28 cellular contexts compared by ENCODE assay signal in genomic region chr2:65374555-65374954, GRCh38. TPM values are rescaled to one million over a fixed set of nuclear protein-coding genes. Genes with fewer than 3 reads are reported as not detected.
A peak's percentile ranks its signal among the peaks of the same experiment; 100 is the strongest.
DNase-seq lines count a peak whose midpoint lies in the region; ATAC-seq and TF ChIP-seq lines count a peak whose summit lies in the region.
"Had no signal": no experiment of that assay in that cellular context is flagged by ENCODE, and none has a peak within 500 bp of the region (broad histone marks: within the 10 kb centered on the region; RNA-seq: fewer than 3 reads in every experiment).

No MANE protein-coding gene starts in this region.

- H3K4me3 ChIP-seq in SU-DHL-6 (ENCODE audit: insufficient read depth, low read length, poor library complexity, severe bottlenecking): no peak overlapping the region
- no peak overlapping the region for H3K4me3 ChIP-seq in mesenchymal stem cell (ENCODE audit: insufficient read depth in 1 of 2, low read depth in 1 of 2, low read length in 2 of 2)
- H3K4me3 ChIP-seq: SJSA1, tibial nerve had no signal

- peaks cover 16% of the 10 kb centered on the region for H3K4me1 ChIP-seq in mesenchymal stem cell (ENCODE audit: control insufficient read depth, insufficient read depth, low read depth, low read length)

- TF ChIP-seq CTCF in C4-2B (conservative IDR thresholded peaks at IDR 0.05) (no peak), SU-DHL-6 (IDR thresholded peaks at IDR 0.05; ENCODE audit: insufficient read depth, low read length, poor library complexity, severe bottlenecking) (no peak)

- WGBS in mesenchymal stem cell: 68% methylated on average over 2 of the region's 3 CpGs

- no peak overlapping the region for H4K8ac ChIP-seq in mesenchymal stem cell (ENCODE audit: low read length)

- no peak overlapping the region for H2BK5ac ChIP-seq in mesenchymal stem cell (ENCODE audit: low read depth, low read length, poor library complexity, severe bottlenecking)

- H2BK120ac ChIP-seq in mesenchymal stem cell (ENCODE audit: low read depth, low read length): no peak overlapping the region

- DNase-seq in mesenchymal stem cell (no peak), islet precursor cell (no peak), NCI-H1105 (lab: John Stamatoyannopoulos, UW) (no peak)
- no peak for DNase-seq in stimulated activated naive CD4-positive, alpha-beta T cell treated with Interleukin-2 at 50 U/mL for 16 hours (lab: John Stamatoyannopoulos, UW)
- DNase-seq: activated CD4-positive, alpha-beta memory T cell treated with anti-CD3 and anti-CD28 coated beads, Interleukin-2, amount 10 ng/mL, durations not matched to agents 7 days and 5 days; activated CD8-positive, alpha-beta memory T cell treated with anti-CD3 and anti-CD28 coated beads, Interleukin-2, amount 50 U/mL, for 48 hours; activated naive CD4-positive, alpha-beta T cell treated with anti-CD3 and anti-CD28 coated beads, Interleukin-2, amount 50 U/mL, for 16 hours; amniotic stem cell; C1 segment of cervical spinal cord; Caco-2; H7; kidney; NCI-H1436; NCI-H2107; NCI-H774; nephron progenitor cell; retina; small intestine; stimulated activated CD4-positive, alpha-beta T cell treated with anti-CD3 and anti-CD28 coated beads, Interleukin-1b, Interleukin-23, amount 100 ng/mL, for 48 hours; T-helper 1 cell had no signal

- H3K9ac ChIP-seq in SU-DHL-6 (ENCODE audit: low read length): no peak overlapping the region
- no peak overlapping the region for H3K9ac ChIP-seq in mesenchymal stem cell (ENCODE audit: low read length)

- H2BK15ac ChIP-seq in mesenchymal stem cell (ENCODE audit: low read depth, poor library complexity, severe bottlenecking): peak overlapping the region; percentile 95

- no peaks in the 10 kb centered on the region for H3K9me2 ChIP-seq in SU-DHL-6 (replicated peaks; ENCODE audit: insufficient read depth, low read length)

- H3K36me3 ChIP-seq in KOPT-K1 (ENCODE audit: insufficient read depth, low read length): no peaks in the 10 kb centered on the region
- 0 out of 2 replicates have a peak, but pooled peaks cover 6% of the 10 kb centered on the region for H3K36me3 ChIP-seq in SU-DHL-6 (ENCODE audit: low read length)
- H3K36me3 ChIP-seq in mesenchymal stem cell (ENCODE audit: control insufficient read depth in 1 of 2, insufficient read depth in 2 of 2, low read depth in 1 of 2, low read length in 2 of 2): peaks cover 4 to 26% of the 10 kb centered on the region in 2 experiments
- H3K36me3 ChIP-seq: SJSA1 had no signal

- H3K79me1 ChIP-seq in mesenchymal stem cell (replicated peaks; ENCODE audit: low read length, poor library complexity, severe bottlenecking): peaks cover 33% of the 10 kb centered on the region

- no peak overlapping the region for H3K23ac ChIP-seq in mesenchymal stem cell (ENCODE audit: low read length in 2 of 2)

- peak overlapping the region in 1 of 2 experiments; percentile 55 for H3K18ac ChIP-seq in mesenchymal stem cell (ENCODE audit: low read depth in 1 of 2, low read length in 2 of 2)

- peaks cover 83% of the 10 kb centered on the region for H3K79me2 ChIP-seq in SU-DHL-6 (ENCODE audit: insufficient read depth, low read length)

- H3K14ac ChIP-seq in mesenchymal stem cell (ENCODE audit: low read length in 2 of 2): no peak overlapping the region

- H3K9me3 ChIP-seq in KOPT-K1 (ENCODE audit: insufficient read depth, low read length, poor library complexity, severe bottlenecking) (no peaks in the 10 kb centered on the region), SU-DHL-6 (ENCODE audit: insufficient read depth, low read length) (no peaks in the 10 kb centered on the region), mesenchymal stem cell (ENCODE audit: control insufficient read depth, low read length) (no peaks in the 10 kb centered on the region)
- H3K9me3 ChIP-seq: Caco-2, SJSA1, tibial nerve had no signal

- peak overlapping the region in 1 of 2 experiments; percentile 68 for H2BK12ac ChIP-seq in mesenchymal stem cell (ENCODE audit: low read length in 2 of 2)

- no peaks in the 10 kb centered on the region for H3K27me3 ChIP-seq in SU-DHL-6 (ENCODE audit: low read length)
- no peaks in the 10 kb centered on the region for H3K27me3 ChIP-seq in mesenchymal stem cell (ENCODE audit: control insufficient read depth in 1 of 2, insufficient read depth in 1 of 2, low read length in 2 of 2)
- H3K27me3 ChIP-seq: SJSA1, tibial nerve had no signal

- H3K27ac ChIP-seq in C4-2B (peak overlapping the region; percentile 57), KOPT-K1 (ENCODE audit: low read depth, low read length, poor library complexity, severe bottlenecking) (peak overlapping the region; percentile 21), SU-DHL-6 (ENCODE audit: low read depth, low read length) (peak overlapping the region; percentile 93), mesenchymal stem cell (ENCODE audit: low read length, poor library complexity, severe bottlenecking) (no peak overlapping the region)
- H3K27ac ChIP-seq: epithelial cell of prostate, SJSA1 had no signal

- peaks cover 36% of the 10 kb centered on the region for H3F3A ChIP-seq in SU-DHL-6 (ENCODE audit: insufficient read depth)

- H2AK5ac ChIP-seq in mesenchymal stem cell (ENCODE audit: low read length, severe bottlenecking): no peak overlapping the region

- H4K20me1 ChIP-seq in SU-DHL-6 (ENCODE audit: low read depth, low read length): no peaks in the 10 kb centered on the region

- peak overlapping the region; percentile 84 for H3K4me2 ChIP-seq in SU-DHL-6 (ENCODE audit: low read depth, low read length, poor library complexity, severe bottlenecking)
- H3K4me2 ChIP-seq in mesenchymal stem cell (ENCODE audit: low read length, poor library complexity, severe bottlenecking): no peak overlapping the region

- H2AFZ ChIP-seq in SU-DHL-6 (ENCODE audit: low read depth, low read length, severe bottlenecking) (no peak overlapping the region), mesenchymal stem cell (ENCODE audit: low read depth, low read length) (no peak overlapping the region)

- no peak overlapping the region for H3K4ac ChIP-seq in mesenchymal stem cell (ENCODE audit: low read depth in 1 of 2, low read length in 2 of 2)

- H4K91ac ChIP-seq in mesenchymal stem cell (ENCODE audit: low read length): no peak overlapping the region

- no peak for ATAC-seq in HG03280 (IDR thresholded peaks at IDR 0.05; ENCODE audit: unreplicated experiment)
- ATAC-seq: activated T-helper 17 cell treated with anti-CD3 and anti-CD28 coated beads, Interleukin-2, amount 50 U/mL, for 72 hours had no signal

RNA-seq across cellular contexts. Expression of gene SPRED2, which starts 57.8 kb away (rescaled TPM):
- 47.3 TPM for polyA plus RNA-seq in mesenchymal stem cell (2013, experiment 1 of 2)
- 45.9 TPM for polyA plus RNA-seq in mesenchymal stem cell (2013, experiment 2 of 2)
